Comparison of ENCODE assay signal across 1 cellular context in genomic region chr11:10856689-10857603, GRCh38.
TF ChIP-seq lines count a peak whose summit lies in the region.

No MANE protein-coding gene starts in this region.

TF ChIP-seq in K562, 482 proteins besides CTCF, POLR2A, EP300 and RAD21 (continued from another document and continues in another):
- TF ChIP-seq, protein P1, sequence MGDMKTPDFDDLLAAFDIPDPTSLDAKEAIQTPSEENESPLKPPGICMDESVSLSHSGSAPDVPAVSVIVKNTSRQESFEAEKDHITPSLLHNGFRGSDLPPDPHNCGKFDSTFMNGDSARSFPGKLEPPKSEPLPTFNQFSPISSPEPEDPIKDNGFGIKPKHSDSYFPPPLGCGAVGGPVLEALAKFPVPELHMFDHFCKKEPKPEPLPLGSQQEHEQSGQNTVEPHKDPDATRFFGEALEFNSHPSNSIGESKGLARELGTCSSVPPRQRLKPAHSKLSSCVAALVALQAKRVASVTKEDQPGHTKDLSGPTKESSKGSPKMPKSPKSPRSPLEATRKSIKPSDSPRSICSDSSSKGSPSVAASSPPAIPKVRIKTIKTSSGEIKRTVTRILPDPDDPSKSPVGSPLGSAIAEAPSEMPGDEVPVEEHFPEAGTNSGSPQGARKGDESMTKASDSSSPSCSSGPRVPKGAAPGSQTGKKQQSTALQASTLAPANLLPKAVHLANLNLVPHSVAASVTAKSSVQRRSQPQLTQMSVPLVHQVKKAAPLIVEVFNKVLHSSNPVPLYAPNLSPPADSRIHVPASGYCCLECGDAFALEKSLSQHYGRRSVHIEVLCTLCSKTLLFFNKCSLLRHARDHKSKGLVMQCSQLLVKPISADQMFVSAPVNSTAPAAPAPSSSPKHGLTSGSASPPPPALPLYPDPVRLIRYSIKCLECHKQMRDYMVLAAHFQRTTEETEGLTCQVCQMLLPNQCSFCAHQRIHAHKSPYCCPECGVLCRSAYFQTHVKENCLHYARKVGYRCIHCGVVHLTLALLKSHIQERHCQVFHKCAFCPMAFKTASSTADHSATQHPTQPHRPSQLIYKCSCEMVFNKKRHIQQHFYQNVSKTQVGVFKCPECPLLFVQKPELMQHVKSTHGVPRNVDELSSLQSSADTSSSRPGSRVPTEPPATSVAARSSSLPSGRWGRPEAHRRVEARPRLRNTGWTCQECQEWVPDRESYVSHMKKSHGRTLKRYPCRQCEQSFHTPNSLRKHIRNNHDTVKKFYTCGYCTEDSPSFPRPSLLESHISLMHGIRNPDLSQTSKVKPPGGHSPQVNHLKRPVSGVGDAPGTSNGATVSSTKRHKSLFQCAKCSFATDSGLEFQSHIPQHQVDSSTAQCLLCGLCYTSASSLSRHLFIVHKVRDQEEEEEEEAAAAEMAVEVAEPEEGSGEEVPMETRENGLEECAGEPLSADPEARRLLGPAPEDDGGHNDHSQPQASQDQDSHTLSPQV (IDR thresholded peaks at IDR 0.05), result no peak
- TF ChIP-seq BDP1 (IDR thresholded peaks at IDR 0.05; ENCODE audit: insufficient read depth, insufficient read length), result no peak
- TF ChIP-seq ILK (tag; IDR thresholded peaks at IDR 0.05; ENCODE audit: borderline replicate concordance, low read depth), result no peak
- TF ChIP-seq ZFP30 (CRISPR knock-in tag; IDR thresholded peaks at IDR 0.05; ENCODE audit: borderline replicate concordance), result no peak
- TF ChIP-seq ZNF311 (CRISPR knock-in tag; IDR thresholded peaks at IDR 0.05), result no peak
- no peak for TF ChIP-seq SP2 (IDR thresholded peaks at IDR 0.05; ENCODE audit: extremely low read depth, low read depth, low read length, poor library complexity, severe bottlenecking)
- TF ChIP-seq, protein P2, sequence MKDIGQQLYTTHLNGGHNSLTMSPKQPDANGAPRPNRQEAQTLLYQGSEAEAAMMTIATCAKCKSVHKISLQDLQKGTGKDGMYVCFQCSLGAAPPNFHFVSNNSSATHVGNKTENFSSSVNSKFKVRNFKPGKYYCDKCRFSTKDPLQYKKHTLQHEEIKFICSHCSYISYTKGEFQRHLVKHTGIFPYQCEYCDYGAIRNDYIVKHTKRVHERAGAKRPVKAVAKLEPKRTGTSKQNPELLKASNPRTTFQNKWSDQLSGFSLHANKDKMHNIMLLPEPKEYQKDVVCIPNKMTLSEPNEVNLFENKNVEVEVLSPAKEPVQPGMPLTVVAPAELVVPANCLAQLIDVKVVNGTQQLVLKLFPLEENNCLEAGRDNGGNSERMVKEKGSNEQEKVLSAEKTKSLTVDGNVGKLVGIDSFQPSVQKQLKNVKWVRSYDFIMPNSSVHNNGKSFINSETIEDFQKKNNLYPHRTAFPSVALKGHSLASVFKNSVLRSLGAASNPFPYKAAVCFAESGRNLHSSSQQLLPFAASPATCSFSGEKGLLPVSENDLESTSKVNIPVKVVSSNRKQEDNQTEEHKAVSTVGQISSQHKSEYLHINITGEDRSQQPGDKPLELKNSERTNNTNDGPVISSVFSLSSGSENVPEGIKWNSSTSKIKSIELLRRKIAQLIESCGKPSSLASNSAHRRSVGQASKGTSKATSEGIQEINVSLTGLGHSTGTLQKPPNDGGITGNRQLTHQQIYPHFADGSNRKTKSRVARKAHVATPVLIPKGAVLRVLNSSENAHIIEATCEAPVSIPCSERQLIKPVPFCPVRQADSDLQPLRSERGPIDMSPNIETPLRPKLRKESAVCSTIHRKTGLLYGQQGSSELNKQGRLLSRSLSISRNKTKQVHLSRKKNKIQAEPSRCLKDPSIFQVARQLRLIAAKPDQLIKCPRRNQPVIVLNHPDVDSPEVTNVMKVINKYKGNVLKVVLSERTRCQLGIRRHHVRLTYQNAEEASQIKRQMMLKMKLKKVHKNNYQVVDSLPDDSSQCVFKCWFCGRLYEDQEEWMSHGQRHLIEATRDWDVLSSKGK (CRISPR knock-in tag; IDR thresholded peaks at IDR 0.05), result no peak
- no peak for TF ChIP-seq CBFA2T2 (conservative IDR thresholded peaks at IDR 0.05)
- TF ChIP-seq HMG20A (CRISPR knock-in tag; conservative IDR thresholded peaks at IDR 0.05), result no peak
- no peak for TF ChIP-seq POU5F1 (IDR thresholded peaks at IDR 0.05; ENCODE audit: borderline replicate concordance, low read depth, low read length, partially characterized antibody)
- TF ChIP-seq SOX6 (IDR thresholded peaks at IDR 0.05), result peak; percentile 22; the same call in 1 of the 2 replicates
- TF ChIP-seq ZSCAN29 (IDR thresholded peaks at IDR 0.05), result peak; percentile 97
- TF ChIP-seq EWSR1 (IDR thresholded peaks at IDR 0.05; ENCODE audit: borderline replicate concordance, low read depth, partially characterized antibody), result no peak
- TF ChIP-seq ARID3B (CRISPR knock-in tag; IDR thresholded peaks at IDR 0.05; ENCODE audit: borderline replicate concordance), result no peak
- peak; percentile 84 for TF ChIP-seq GABPA (tag; conservative IDR thresholded peaks at IDR 0.05; ENCODE audit: low read depth)
- TF ChIP-seq ZNF395 (CRISPR knock-in tag; IDR thresholded peaks at IDR 0.05), result no peak
- TF ChIP-seq BACH1 (tag; IDR thresholded peaks at IDR 0.05), result no peak; the same call in 1 of the 2 replicates
- 0 out of 4 replicates have a peak, but pooled peaks of 1 of the 2 experiments have one; percentile 44 for TF ChIP-seq FOXA3 (CRISPR knock-in tag; conservative IDR thresholded peaks at IDR 0.05 in 1 of 2, IDR thresholded peaks at IDR 0.05 in 1 of 2)
- TF ChIP-seq TAF9B (IDR thresholded peaks at IDR 0.05; ENCODE audit: partially characterized antibody), result no peak
- TF ChIP-seq NR4A1 (CRISPR knock-in tag; IDR thresholded peaks at IDR 0.05), result no peak
- no peak for TF ChIP-seq NR4A1 (tag; IDR thresholded peaks at IDR 0.05)
- peak; percentile 5 for TF ChIP-seq TAF1 (IDR thresholded peaks at IDR 0.05; ENCODE audit: control insufficient read depth, extremely low read depth, insufficient read depth, low read length, severe bottlenecking)
- TF ChIP-seq, protein P3, sequence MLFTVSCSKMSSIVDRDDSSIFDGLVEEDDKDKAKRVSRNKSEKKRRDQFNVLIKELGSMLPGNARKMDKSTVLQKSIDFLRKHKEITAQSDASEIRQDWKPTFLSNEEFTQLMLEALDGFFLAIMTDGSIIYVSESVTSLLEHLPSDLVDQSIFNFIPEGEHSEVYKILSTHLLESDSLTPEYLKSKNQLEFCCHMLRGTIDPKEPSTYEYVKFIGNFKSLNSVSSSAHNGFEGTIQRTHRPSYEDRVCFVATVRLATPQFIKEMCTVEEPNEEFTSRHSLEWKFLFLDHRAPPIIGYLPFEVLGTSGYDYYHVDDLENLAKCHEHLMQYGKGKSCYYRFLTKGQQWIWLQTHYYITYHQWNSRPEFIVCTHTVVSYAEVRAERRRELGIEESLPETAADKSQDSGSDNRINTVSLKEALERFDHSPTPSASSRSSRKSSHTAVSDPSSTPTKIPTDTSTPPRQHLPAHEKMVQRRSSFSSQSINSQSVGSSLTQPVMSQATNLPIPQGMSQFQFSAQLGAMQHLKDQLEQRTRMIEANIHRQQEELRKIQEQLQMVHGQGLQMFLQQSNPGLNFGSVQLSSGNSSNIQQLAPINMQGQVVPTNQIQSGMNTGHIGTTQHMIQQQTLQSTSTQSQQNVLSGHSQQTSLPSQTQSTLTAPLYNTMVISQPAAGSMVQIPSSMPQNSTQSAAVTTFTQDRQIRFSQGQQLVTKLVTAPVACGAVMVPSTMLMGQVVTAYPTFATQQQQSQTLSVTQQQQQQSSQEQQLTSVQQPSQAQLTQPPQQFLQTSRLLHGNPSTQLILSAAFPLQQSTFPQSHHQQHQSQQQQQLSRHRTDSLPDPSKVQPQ (CRISPR knock-in tag; IDR thresholded peaks at IDR 0.05; ENCODE audit: borderline replicate concordance), result no peak
- no peak for TF ChIP-seq ZC3H4 (CRISPR knock-in tag; IDR thresholded peaks at IDR 0.05; ENCODE audit: borderline replicate concordance)
- TF ChIP-seq MXI1 (IDR thresholded peaks at IDR 0.05; ENCODE audit: low read depth, low read length), result no peak
- no peak for TF ChIP-seq TSHZ1 (CRISPR knock-in tag; IDR thresholded peaks at IDR 0.05)
- TF ChIP-seq TEAD4 (IDR thresholded peaks at IDR 0.05; ENCODE audit: low read length), result no peak
- TF ChIP-seq TEAD4 (CRISPR knock-in tag; IDR thresholded peaks at IDR 0.05; ENCODE audit: borderline replicate concordance), result 0 out of 2 replicates have a peak, but pooled peaks have one; percentile 62
- TF ChIP-seq HNRNPH1 (optimal IDR thresholded peaks at IDR 0.05; ENCODE audit: low read depth, low read length), result no peak
- no peak for TF ChIP-seq WHSC1 (IDR thresholded peaks at IDR 0.05; ENCODE audit: low read length)
- peak in 1 of 3 experiments; percentile 77; a peak in 2 of 6 replicates for TF ChIP-seq ZBTB11 (CRISPR knock-in tag; IDR thresholded peaks at IDR 0.05)
- TF ChIP-seq FOXJ3 (CRISPR knock-in tag; IDR thresholded peaks at IDR 0.05), result no peak
- TF ChIP-seq POLR2AphosphoS5 (IDR thresholded peaks at IDR 0.05; ENCODE audit: control insufficient read depth, insufficient read depth, low read depth, low read length), result no peak
- 0 out of 2 replicates have a peak, but pooled peaks have one; percentile 1 for TF ChIP-seq TCF3 (CRISPR knock-in tag; IDR thresholded peaks at IDR 0.05)
- TF ChIP-seq ZBTB2 (IDR thresholded peaks at IDR 0.05), result no peak
- no peak for TF ChIP-seq SRSF7 (optimal IDR thresholded peaks at IDR 0.05; ENCODE audit: low read depth, low read length)
- TF ChIP-seq MCM2 (IDR thresholded peaks at IDR 0.05; ENCODE audit: low read depth), result no peak
